1 cellular context compared by ENCODE assay signal in the genomic region with DNA sequence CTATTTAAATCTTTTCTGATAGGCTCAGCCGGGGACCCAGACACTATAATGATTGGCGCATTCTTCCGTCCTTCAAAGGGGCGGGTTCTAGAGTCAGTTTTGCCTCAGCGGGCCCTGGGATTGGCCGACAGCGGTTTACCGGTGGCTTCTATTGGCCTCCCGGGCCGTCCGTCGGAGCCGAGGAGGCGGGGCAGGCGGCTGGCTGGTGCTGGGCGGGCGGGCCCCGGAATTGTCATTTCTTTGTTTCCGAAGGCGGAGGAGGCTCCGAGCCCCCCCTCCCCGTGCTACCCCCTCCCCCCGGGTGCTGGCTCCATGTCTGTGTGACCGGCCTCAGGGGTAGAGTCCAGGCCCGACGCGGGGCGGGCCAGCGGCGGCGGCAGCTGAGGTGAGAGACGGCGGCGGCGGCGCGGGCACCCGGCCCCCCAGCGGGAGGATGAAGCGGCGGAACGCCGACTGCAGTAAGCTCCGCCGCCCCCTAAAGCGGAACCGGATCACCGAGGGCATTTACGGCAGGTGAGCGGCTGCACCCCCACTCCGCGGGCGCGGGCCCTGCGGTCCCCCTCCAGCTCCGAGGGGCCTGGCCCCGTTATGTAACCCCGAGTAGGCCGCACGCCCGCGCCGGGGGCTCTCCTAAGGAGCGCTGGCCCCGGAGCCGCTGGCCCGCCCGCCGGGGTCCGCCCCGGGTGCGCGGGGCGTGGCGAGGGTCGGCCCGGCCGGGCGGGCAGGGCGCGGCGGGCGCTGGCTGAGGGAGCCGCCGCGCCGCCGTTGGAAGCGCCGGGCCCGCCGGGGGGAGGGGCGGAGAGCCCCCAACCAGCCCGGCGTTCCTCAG.
TF ChIP-seq lines count a peak whose summit lies in the region.

A gene with protein sequence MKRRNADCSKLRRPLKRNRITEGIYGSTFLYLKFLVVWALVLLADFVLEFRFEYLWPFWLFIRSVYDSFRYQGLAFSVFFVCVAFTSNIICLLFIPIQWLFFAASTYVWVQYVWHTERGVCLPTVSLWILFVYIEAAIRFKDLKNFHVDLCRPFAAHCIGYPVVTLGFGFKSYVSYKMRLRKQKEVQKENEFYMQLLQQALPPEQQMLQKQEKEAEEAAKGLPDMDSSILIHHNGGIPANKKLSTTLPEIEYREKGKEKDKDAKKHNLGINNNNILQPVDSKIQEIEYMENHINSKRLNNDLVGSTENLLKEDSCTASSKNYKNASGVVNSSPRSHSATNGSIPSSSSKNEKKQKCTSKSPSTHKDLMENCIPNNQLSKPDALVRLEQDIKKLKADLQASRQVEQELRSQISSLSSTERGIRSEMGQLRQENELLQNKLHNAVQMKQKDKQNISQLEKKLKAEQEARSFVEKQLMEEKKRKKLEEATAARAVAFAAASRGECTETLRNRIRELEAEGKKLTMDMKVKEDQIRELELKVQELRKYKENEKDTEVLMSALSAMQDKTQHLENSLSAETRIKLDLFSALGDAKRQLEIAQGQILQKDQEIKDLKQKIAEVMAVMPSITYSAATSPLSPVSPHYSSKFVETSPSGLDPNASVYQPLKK (plus strand): TSS at position 232 of the 829 bp plus-strand sequence. CDS start 202 bp downstream, at position 434.

TF ChIP-seq in HepG2, 621 proteins besides CTCF, POLR2A, EP300 and RAD21 (continues in another document):
- TF ChIP-seq ZNF678 (CRISPR knock-in tag; IDR thresholded peaks at IDR 0.05) = no peak
- TF ChIP-seq KDM2A (CRISPR knock-in tag; IDR thresholded peaks at IDR 0.05; ENCODE audit: borderline replicate concordance, low read depth) = peak; percentile 12; the same call in 1 of the 2 replicates
- TF ChIP-seq, protein P1, sequence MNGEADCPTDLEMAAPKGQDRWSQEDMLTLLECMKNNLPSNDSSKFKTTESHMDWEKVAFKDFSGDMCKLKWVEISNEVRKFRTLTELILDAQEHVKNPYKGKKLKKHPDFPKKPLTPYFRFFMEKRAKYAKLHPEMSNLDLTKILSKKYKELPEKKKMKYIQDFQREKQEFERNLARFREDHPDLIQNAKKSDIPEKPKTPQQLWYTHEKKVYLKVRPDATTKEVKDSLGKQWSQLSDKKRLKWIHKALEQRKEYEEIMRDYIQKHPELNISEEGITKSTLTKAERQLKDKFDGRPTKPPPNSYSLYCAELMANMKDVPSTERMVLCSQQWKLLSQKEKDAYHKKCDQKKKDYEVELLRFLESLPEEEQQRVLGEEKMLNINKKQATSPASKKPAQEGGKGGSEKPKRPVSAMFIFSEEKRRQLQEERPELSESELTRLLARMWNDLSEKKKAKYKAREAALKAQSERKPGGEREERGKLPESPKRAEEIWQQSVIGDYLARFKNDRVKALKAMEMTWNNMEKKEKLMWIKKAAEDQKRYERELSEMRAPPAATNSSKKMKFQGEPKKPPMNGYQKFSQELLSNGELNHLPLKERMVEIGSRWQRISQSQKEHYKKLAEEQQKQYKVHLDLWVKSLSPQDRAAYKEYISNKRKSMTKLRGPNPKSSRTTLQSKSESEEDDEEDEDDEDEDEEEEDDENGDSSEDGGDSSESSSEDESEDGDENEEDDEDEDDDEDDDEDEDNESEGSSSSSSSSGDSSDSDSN (CRISPR knock-in tag; IDR thresholded peaks at IDR 0.05) = peak; percentile 74
- 0 out of 3 replicates have a peak, but pooled peaks have one; percentile 17 for TF ChIP-seq MXI1 (IDR thresholded peaks at IDR 0.05; ENCODE audit: borderline replicate concordance, low read depth, low read length)
- 0 out of 2 replicates have a peak, but pooled peaks have one; percentile 41 for TF ChIP-seq SAFB2 (CRISPR knock-in tag; IDR thresholded peaks at IDR 0.05; ENCODE audit: borderline replicate concordance, low read depth)
- TF ChIP-seq SP140L (CRISPR knock-in tag; IDR thresholded peaks at IDR 0.05; ENCODE audit: borderline replicate concordance) = no peak
- TF ChIP-seq, protein P2, sequence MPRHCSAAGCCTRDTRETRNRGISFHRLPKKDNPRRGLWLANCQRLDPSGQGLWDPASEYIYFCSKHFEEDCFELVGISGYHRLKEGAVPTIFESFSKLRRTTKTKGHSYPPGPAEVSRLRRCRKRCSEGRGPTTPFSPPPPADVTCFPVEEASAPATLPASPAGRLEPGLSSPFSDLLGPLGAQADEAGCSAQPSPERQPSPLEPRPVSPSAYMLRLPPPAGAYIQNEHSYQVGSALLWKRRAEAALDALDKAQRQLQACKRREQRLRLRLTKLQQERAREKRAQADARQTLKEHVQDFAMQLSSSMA (CRISPR knock-in tag; IDR thresholded peaks at IDR 0.05) = no peak
- TF ChIP-seq EEA1 (CRISPR knock-in tag; IDR thresholded peaks at IDR 0.05; ENCODE audit: borderline replicate concordance) = 0 out of 2 replicates have a peak, but pooled peaks have one; percentile 56
- peak; percentile 55; the same call in 1 of the 2 replicates for TF ChIP-seq TMF1 (CRISPR knock-in tag; IDR thresholded peaks at IDR 0.05; ENCODE audit: low read depth)
- TF ChIP-seq NFYC (CRISPR knock-in tag; IDR thresholded peaks at IDR 0.05) = peak; percentile 93
- TF ChIP-seq CHD2 (IDR thresholded peaks at IDR 0.05; ENCODE audit: low read depth, low read length) = 0 out of 2 replicates have a peak, but pooled peaks have one; percentile 45
- no peak for TF ChIP-seq ZNF782 (CRISPR knock-in tag; IDR thresholded peaks at IDR 0.05; ENCODE audit: borderline replicate concordance)
- TF ChIP-seq, protein P3, sequence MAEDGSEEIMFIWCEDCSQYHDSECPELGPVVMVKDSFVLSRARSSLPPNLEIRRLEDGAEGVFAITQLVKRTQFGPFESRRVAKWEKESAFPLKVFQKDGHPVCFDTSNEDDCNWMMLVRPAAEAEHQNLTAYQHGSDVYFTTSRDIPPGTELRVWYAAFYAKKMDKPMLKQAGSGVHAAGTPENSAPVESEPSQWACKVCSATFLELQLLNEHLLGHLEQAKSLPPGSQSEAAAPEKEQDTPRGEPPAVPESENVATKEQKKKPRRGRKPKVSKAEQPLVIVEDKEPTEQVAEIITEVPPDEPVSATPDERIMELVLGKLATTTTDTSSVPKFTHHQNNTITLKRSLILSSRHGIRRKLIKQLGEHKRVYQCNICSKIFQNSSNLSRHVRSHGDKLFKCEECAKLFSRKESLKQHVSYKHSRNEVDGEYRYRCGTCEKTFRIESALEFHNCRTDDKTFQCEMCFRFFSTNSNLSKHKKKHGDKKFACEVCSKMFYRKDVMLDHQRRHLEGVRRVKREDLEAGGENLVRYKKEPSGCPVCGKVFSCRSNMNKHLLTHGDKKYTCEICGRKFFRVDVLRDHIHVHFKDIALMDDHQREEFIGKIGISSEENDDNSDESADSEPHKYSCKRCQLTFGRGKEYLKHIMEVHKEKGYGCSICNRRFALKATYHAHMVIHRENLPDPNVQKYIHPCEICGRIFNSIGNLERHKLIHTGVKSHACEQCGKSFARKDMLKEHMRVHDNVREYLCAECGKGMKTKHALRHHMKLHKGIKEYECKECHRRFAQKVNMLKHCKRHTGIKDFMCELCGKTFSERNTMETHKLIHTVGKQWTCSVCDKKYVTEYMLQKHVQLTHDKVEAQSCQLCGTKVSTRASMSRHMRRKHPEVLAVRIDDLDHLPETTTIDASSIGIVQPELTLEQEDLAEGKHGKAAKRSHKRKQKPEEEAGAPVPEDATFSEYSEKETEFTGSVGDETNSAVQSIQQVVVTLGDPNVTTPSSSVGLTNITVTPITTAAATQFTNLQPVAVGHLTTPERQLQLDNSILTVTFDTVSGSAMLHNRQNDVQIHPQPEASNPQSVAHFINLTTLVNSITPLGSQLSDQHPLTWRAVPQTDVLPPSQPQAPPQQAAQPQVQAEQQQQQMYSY (CRISPR knock-in tag; IDR thresholded peaks at IDR 0.05) = no peak
- 0 out of 2 replicates have a peak, but pooled peaks have one; percentile 1 for TF ChIP-seq NRL (CRISPR knock-in tag; IDR thresholded peaks at IDR 0.05; ENCODE audit: borderline replicate concordance)
- TF ChIP-seq KDM5B (CRISPR knock-in tag; IDR thresholded peaks at IDR 0.05; ENCODE audit: borderline replicate concordance) = peak; percentile 16; the same call in 1 of the 2 replicates
- TF ChIP-seq ZNF776 (CRISPR knock-in tag; IDR thresholded peaks at IDR 0.05) = no peak; the same call in 1 of the 2 replicates
- TF ChIP-seq, protein P4, sequence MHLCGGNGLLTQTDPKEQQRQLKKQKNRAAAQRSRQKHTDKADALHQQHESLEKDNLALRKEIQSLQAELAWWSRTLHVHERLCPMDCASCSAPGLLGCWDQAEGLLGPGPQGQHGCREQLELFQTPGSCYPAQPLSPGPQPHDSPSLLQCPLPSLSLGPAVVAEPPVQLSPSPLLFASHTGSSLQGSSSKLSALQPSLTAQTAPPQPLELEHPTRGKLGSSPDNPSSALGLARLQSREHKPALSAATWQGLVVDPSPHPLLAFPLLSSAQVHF (CRISPR knock-in tag; IDR thresholded peaks at IDR 0.05) = no peak
- no peak for TF ChIP-seq TCF12 (IDR thresholded peaks at IDR 0.05)
- TF ChIP-seq TCF12 (CRISPR knock-in tag; IDR thresholded peaks at IDR 0.05) = no peak
- TF ChIP-seq AGO2 (optimal IDR thresholded peaks at IDR 0.05; ENCODE audit: low read depth, low read length) = peak; percentile 69
- no peak for TF ChIP-seq NR2F6 (IDR thresholded peaks at IDR 0.05)
- TF ChIP-seq NR2F6 (CRISPR knock-in tag; IDR thresholded peaks at IDR 0.05) = no peak
- TF ChIP-seq XRCC5 (optimal IDR thresholded peaks at IDR 0.05; ENCODE audit: low read length) = no peak
- TF ChIP-seq, protein P5, sequence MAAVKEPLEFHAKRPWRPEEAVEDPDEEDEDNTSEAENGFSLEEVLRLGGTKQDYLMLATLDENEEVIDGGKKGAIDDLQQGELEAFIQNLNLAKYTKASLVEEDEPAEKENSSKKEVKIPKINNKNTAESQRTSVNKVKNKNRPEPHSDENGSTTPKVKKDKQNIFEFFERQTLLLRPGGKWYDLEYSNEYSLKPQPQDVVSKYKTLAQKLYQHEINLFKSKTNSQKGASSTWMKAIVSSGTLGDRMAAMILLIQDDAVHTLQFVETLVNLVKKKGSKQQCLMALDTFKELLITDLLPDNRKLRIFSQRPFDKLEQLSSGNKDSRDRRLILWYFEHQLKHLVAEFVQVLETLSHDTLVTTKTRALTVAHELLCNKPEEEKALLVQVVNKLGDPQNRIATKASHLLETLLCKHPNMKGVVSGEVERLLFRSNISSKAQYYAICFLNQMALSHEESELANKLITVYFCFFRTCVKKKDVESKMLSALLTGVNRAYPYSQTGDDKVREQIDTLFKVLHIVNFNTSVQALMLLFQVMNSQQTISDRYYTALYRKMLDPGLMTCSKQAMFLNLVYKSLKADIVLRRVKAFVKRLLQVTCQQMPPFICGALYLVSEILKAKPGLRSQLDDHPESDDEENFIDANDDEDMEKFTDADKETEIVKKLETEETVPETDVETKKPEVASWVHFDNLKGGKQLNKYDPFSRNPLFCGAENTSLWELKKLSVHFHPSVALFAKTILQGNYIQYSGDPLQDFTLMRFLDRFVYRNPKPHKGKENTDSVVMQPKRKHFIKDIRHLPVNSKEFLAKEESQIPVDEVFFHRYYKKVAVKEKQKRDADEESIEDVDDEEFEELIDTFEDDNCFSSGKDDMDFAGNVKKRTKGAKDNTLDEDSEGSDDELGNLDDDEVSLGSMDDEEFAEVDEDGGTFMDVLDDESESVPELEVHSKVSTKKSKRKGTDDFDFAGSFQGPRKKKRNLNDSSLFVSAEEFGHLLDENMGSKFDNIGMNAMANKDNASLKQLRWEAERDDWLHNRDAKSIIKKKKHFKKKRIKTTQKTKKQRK (IDR thresholded peaks at IDR 0.05; ENCODE audit: low read length) = peak; percentile 81
- no peak for TF ChIP-seq ZNF510 (CRISPR knock-in tag; IDR thresholded peaks at IDR 0.05; ENCODE audit: low read depth)
- TF ChIP-seq, protein P6, sequence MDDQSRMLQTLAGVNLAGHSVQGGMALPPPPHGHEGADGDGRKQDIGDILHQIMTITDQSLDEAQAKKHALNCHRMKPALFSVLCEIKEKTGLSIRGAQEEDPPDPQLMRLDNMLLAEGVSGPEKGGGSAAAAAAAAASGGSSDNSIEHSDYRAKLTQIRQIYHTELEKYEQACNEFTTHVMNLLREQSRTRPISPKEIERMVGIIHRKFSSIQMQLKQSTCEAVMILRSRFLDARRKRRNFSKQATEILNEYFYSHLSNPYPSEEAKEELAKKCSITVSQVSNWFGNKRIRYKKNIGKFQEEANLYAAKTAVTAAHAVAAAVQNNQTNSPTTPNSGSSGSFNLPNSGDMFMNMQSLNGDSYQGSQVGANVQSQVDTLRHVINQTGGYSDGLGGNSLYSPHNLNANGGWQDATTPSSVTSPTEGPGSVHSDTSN (CRISPR knock-in tag; IDR thresholded peaks at IDR 0.05; ENCODE audit: borderline replicate concordance) = peak; percentile 63; the same call in 1 of the 2 replicates
- no peak for TF ChIP-seq ZNF292 (CRISPR knock-in tag; IDR thresholded peaks at IDR 0.05; ENCODE audit: borderline replicate concordance, low read depth)
- TF ChIP-seq ZNF749 (CRISPR knock-in tag; IDR thresholded peaks at IDR 0.05; ENCODE audit: borderline replicate concordance) = no peak
- peak; percentile 90 for TF ChIP-seq SP2 (CRISPR knock-in tag; IDR thresholded peaks at IDR 0.05)
- TF ChIP-seq ZSCAN31 (CRISPR knock-in tag; IDR thresholded peaks at IDR 0.05; ENCODE audit: low read depth) = 0 out of 2 replicates have a peak, but pooled peaks have one; percentile 18
- TF ChIP-seq ZNF567 (CRISPR knock-in tag; IDR thresholded peaks at IDR 0.05; ENCODE audit: borderline replicate concordance) = no peak
- TF ChIP-seq TCF7L2 (IDR thresholded peaks at IDR 0.05; ENCODE audit: low read depth, low read length) = no peak
- no peak; the same call in 1 of the 2 replicates for TF ChIP-seq HES4 (CRISPR knock-in tag; IDR thresholded peaks at IDR 0.05; ENCODE audit: borderline replicate concordance)
- 0 out of 2 replicates have a peak, but pooled peaks have one; percentile 17 for TF ChIP-seq SATB2 (CRISPR knock-in tag; IDR thresholded peaks at IDR 0.05)
- TF ChIP-seq GABPA (IDR thresholded peaks at IDR 0.05; ENCODE audit: low read depth, low read length) = 0 out of 2 replicates have a peak, but pooled peaks have one; percentile 3
- no peak for TF ChIP-seq GABPA (CRISPR knock-in tag; IDR thresholded peaks at IDR 0.05; ENCODE audit: low read depth)
- TF ChIP-seq, protein P7, sequence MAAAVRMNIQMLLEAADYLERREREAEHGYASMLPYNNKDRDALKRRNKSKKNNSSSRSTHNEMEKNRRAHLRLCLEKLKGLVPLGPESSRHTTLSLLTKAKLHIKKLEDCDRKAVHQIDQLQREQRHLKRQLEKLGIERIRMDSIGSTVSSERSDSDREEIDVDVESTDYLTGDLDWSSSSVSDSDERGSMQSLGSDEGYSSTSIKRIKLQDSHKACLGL (CRISPR knock-in tag; IDR thresholded peaks at IDR 0.05) = peak; percentile 8; the same call in 1 of the 2 replicates
- no peak for TF ChIP-seq ZNF746 (CRISPR knock-in tag; IDR thresholded peaks at IDR 0.05)
- TF ChIP-seq, protein P8, sequence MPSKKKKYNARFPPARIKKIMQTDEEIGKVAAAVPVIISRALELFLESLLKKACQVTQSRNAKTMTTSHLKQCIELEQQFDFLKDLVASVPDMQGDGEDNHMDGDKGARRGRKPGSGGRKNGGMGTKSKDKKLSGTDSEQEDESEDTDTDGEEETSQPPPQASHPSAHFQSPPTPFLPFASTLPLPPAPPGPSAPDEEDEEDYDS (CRISPR knock-in tag; IDR thresholded peaks at IDR 0.05) = 0 out of 2 replicates have a peak, but pooled peaks have one; percentile 14
